In the genomic region with DNA sequence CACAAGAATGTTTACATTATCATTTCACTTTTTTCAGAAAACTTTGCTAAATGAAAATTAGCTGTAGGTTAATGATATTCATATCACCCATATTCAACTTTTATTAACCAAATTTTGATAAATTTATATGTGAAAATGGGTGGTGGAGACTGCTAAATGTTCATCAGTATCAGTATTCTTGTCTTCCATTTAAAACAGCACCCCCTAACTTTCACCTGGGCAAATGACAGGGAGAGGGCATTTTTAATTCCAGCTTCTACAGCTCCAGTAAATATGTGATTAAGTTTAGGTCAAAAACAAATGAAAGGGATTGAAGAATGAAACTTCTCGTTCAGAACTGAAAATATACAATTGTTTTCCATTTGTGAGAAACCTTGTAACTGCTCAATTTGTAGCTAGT, we compare ENCODE assay signal across 16 cellular contexts.
DNase-seq lines count a peak whose midpoint lies in the region; TF ChIP-seq lines count a peak whose summit lies in the region.
"Had no signal": no experiment of that assay in that cellular context is flagged by ENCODE, and none has a peak within 500 bp of the region (broad histone marks: within the 10 kb centered on the region; RNA-seq: fewer than 3 reads in every experiment).

No MANE protein-coding gene starts in this region.

- no TSS peak for BruUV-seq in PC-9 (replicated peaks; lab: Mats Ljungman, UMichigan)

- no peak overlapping the region for H3K23ac ChIP-seq in H9 (ENCODE audit: insufficient read length, low read depth, low read length)

- no peak overlapping the region for H3K56ac ChIP-seq in H9 (ENCODE audit: insufficient read length, low read depth, low read length)

- no peak overlapping the region for H3T11ph ChIP-seq in H9 (ENCODE audit: low read length)

- TF ChIP-seq CTCF in BJ (IDR thresholded peaks at IDR 0.05; ENCODE audit: insufficient read depth, low read depth, low read length) (0 out of 2 replicates have a peak, but pooled peaks have one; percentile 5), H9 (conservative IDR thresholded peaks at IDR 0.05) (peak; percentile 74), PC-9 (conservative IDR thresholded peaks at IDR 0.05) (peak; percentile 47; the same call in 1 of the 2 replicates), fibroblast of pulmonary artery (IDR thresholded peaks at IDR 0.05; ENCODE audit: low read length, missing control alignments) (peak; percentile 7)

- H3K36me3 Mint-ChIP-seq in H9 (ENCODE audit: insufficient read depth in 1 of 3, low read depth in 3 of 3): peaks cover 0 to 10% (median 2%) of the 10 kb centered on the region in 3 experiments; a peak in 3 of 7 replicates
- H3K36me3 Mint-ChIP-seq: activated naive CD8-positive, alpha-beta T cell treated with anti-CD3 and anti-CD28 coated beads, Interleukin-2, amount 10 ng/mL, durations not matched to agents 7 days and 5 days had no signal

- H3K9me3 ChIP-seq in H9 (ENCODE audit: control insufficient read depth, low read depth, low read length) (no peaks in the 10 kb centered on the region), PC-9 (ENCODE audit: insufficient read depth, low read depth) (no peaks in the 10 kb centered on the region; the same call in 1 of the 2 replicates)
- H3K9me3 ChIP-seq: mucosa of descending colon, testis had no signal

- H3K79me1 ChIP-seq in H9 (ENCODE audit: insufficient read depth, low read depth, low read length, poor library complexity, severe bottlenecking): no peaks in the 10 kb centered on the region

- no peak overlapping the region for H3K4me3 ChIP-seq in BJ (ENCODE audit: low read depth, low read length)
- no peak overlapping the region for H3K4me3 ChIP-seq in PC-9
- no peak overlapping the region for H3K4me3 ChIP-seq in fibroblast of pulmonary artery (replicated peaks; ENCODE audit: low read depth, low read length)
- H3K4me3 ChIP-seq: dorsolateral prefrontal cortex, mucosa of descending colon, testis had no signal

- no peak overlapping the region for H3K14ac ChIP-seq in H9 (ENCODE audit: insufficient read depth, low read length)

- H3K27ac Mint-ChIP-seq in H9: no peak overlapping the region
- H3K27ac Mint-ChIP-seq: activated CD8-positive, alpha-beta T cell treated with anti-CD3 and anti-CD28 coated beads, Interleukin-2, amount 10 ng/mL, durations not matched to agents 7 days and 5 days; activated naive CD8-positive, alpha-beta T cell treated with anti-CD3 and anti-CD28 coated beads, Interleukin-2, amount 10 ng/mL, durations not matched to agents 7 days and 5 days had no signal

- H2BK12ac ChIP-seq in H9 (ENCODE audit: insufficient read length, low read depth, low read length): no peak overlapping the region

- no peak overlapping the region for H2AK5ac ChIP-seq in H9 (ENCODE audit: insufficient read length, low read length)

- H3K27me3 Mint-ChIP-seq in H9 (ENCODE audit: low read depth): no peaks in the 10 kb centered on the region
- H3K27me3 Mint-ChIP-seq: activated naive CD8-positive, alpha-beta T cell treated with anti-CD3 and anti-CD28 coated beads, Interleukin-2, amount 10 ng/mL, durations not matched to agents 7 days and 5 days had no signal

- H3K9me3 Mint-ChIP-seq in H9: peaks cover 4 to 7% of the 10 kb centered on the region in 2 experiments; a peak in 4 of 5 replicates

- H3F3A ChIP-seq in PC-9 (ENCODE audit: insufficient read depth, low read depth): no peaks in the 10 kb centered on the region

- no peak overlapping the region for H2BK20ac ChIP-seq in H9 (ENCODE audit: low read depth, low read length, poor library complexity, severe bottlenecking)

- no peaks in the 10 kb centered on the region for H3K4me1 ChIP-seq in H9 (ENCODE audit: insufficient read depth, low read length)
- no peaks in the 10 kb centered on the region for H3K4me1 ChIP-seq in PC-9 (replicated peaks; ENCODE audit: insufficient read depth)
- H3K4me1 ChIP-seq: testis had no signal

- no peak overlapping the region for H3K9ac ChIP-seq in H9 (ENCODE audit: extremely low read depth, insufficient read length, low read length)

- no peaks in the 10 kb centered on the region for H3K27me3 ChIP-seq in BJ (ENCODE audit: control insufficient read depth, insufficient read depth, low read length)
- no peaks in the 10 kb centered on the region for H3K27me3 ChIP-seq in H9 (ENCODE audit: insufficient read depth, low read length)
- H3K27me3 ChIP-seq in PC-9 (ENCODE audit: insufficient read depth, low read depth): no peaks in the 10 kb centered on the region
- H3K27me3 ChIP-seq: dorsolateral prefrontal cortex, testis had no signal

- H4K20me1 ChIP-seq in H9 (ENCODE audit: control insufficient read depth, insufficient read depth, insufficient read length): no peaks in the 10 kb centered on the region
- no peaks in the 10 kb centered on the region for H4K20me1 ChIP-seq in PC-9 (ENCODE audit: insufficient read depth)

- no peak overlapping the region for H3K18ac ChIP-seq in H9 (ENCODE audit: insufficient read length, low read depth, low read length)

- no peak overlapping the region for H3K4me2 ChIP-seq in H9 (ENCODE audit: insufficient read depth, insufficient read length, low read length)
- no peak overlapping the region for H3K4me2 ChIP-seq in PC-9

- POLR2A ChIA-PET in BJ (lab: Charles Lee) (no interaction called here), PC-9 (lab: Charles Lee; ENCODE audit: unreplicated experiment) (no interaction called here)

- no peaks in the 10 kb centered on the region for H3K23me2 ChIP-seq in H9 (ENCODE audit: insufficient read length, low read depth, low read length, poor library complexity, severe bottlenecking)

- H3K79me2 ChIP-seq in H9 (ENCODE audit: insufficient read depth, low read length): no peaks in the 10 kb centered on the region
- no peaks in the 10 kb centered on the region for H3K79me2 ChIP-seq in PC-9 (ENCODE audit: low read depth)

- no peak overlapping the region for H2BK15ac ChIP-seq in H9 (ENCODE audit: low read depth, low read length)

- peaks cover 6% of the 10 kb centered on the region in 2 experiments for H3K4me1 Mint-ChIP-seq in H9
- H3K4me1 Mint-ChIP-seq: activated naive CD8-positive, alpha-beta T cell treated with anti-CD3 and anti-CD28 coated beads, Interleukin-2, amount 10 ng/mL, durations not matched to agents 7 days and 5 days had no signal

- no peak overlapping the region for H4K8ac ChIP-seq in H9 (replicated peaks; ENCODE audit: insufficient read length, low read depth, low read length)

- no peaks in the 10 kb centered on the region for H3K9me2 ChIP-seq in PC-9 (ENCODE audit: insufficient read depth)

- CTCF ChIA-PET in BJ (lab: Yijun Ruan, JAX): interaction anchor here (0.7 to 1.2 kb wide), 2 partner anchors 12 to 17 kb away, joined by 3 read pairs; no protein-coding TSS in a partner anchor
- CTCF ChIA-PET in PC-9 (lab: Charles Lee): no interaction called here

- no peak overlapping the region for H4K91ac ChIP-seq in H9 (ENCODE audit: insufficient read length, low read depth, low read length)

- H2AFZ ChIP-seq in H9 (ENCODE audit: low read length) (no peak overlapping the region), PC-9 (peak overlapping the region; percentile 53; the same call in 1 of the 2 replicates)

- H3K36me3 ChIP-seq in BJ (ENCODE audit: control insufficient read depth, insufficient read depth, low read length) (no peaks in the 10 kb centered on the region), PC-9 (ENCODE audit: low read depth) (no peaks in the 10 kb centered on the region)

- WGBS in H9 (ENCODE audit: extremely low coverage, insufficient read length, low lambda C conversion rate): no CpG with 5 or more reads among the region's 1 CpG

- H3K4ac ChIP-seq in H9 (ENCODE audit: low read depth, low read length): no peak overlapping the region

- H2BK5ac ChIP-seq in H9 (ENCODE audit: insufficient read length, low read length): no peak overlapping the region

- H3K27ac ChIP-seq in H9 (ENCODE audit: insufficient read length, low read depth, low read length) (no peak overlapping the region), PC-9 (no peak overlapping the region)
- H3K27ac ChIP-seq: dorsolateral prefrontal cortex, testis had no signal

- no peak for DNase-seq in BJ (ENCODE audit: low read depth)
- DNase-seq in H9: no peak
- DNase-seq in PC-9: no peak
- DNase-seq in fibroblast of pulmonary artery (ENCODE audit: low read depth): no peak
- no peak for DNase-seq in NCI-H2107 (lab: John Stamatoyannopoulos, UW)
- no peak for DNase-seq in mucosa of gallbladder (ENCODE audit: low spot score)
- no peak for DNase-seq in stimulated activated naive CD4-positive, alpha-beta T cell treated with Interleukin-2 at 50 U/mL for 16 hours (lab: John Stamatoyannopoulos, UW)
- no peak for DNase-seq in NCI-H1436 treated with DMSO at 0.1 percent for 48 hours (lab: John Stamatoyannopoulos, UW)
- DNase-seq: activated CD8-positive, alpha-beta T cell treated with anti-CD3 and anti-CD28 coated beads, Interleukin-2, amount 10 ng/mL, durations not matched to agents 7 days and 5 days; activated naive CD8-positive, alpha-beta T cell treated with anti-CD3 and anti-CD28 coated beads, Interleukin-2, amount 10 ng/mL, durations not matched to agents 7 days and 5 days; dorsolateral prefrontal cortex; mucosa of descending colon; NCI-H1048; NCI-H526 treated with DMSO at 0.1 percent for 48 hours; stimulated activated CD4-positive, alpha-beta T cell treated with anti-CD3 and anti-CD28 coated beads, Interleukin-2, amount 100 ng/mL, for 48 hours; testis had no signal

- H4K5ac ChIP-seq in H9 (ENCODE audit: insufficient read length, low read depth, low read length): no peak overlapping the region

- intact Hi-C loops in PC-9 (cut with micrococcal nuclease; ENCODE audit: unreplicated experiment): no loop called here

- H3K4me3 Mint-ChIP-seq in H9: no peak overlapping the region
- H3K4me3 Mint-ChIP-seq: activated CD8-positive, alpha-beta T cell treated with anti-CD3 and anti-CD28 coated beads, Interleukin-2, amount 10 ng/mL, durations not matched to agents 7 days and 5 days; activated naive CD8-positive, alpha-beta T cell treated with anti-CD3 and anti-CD28 coated beads, Interleukin-2, amount 10 ng/mL, durations not matched to agents 7 days and 5 days had no signal

- H2BK120ac ChIP-seq in H9 (ENCODE audit: low read depth, low read length, poor library complexity, severe bottlenecking): no peak overlapping the region

Comparison
In these comparisons a context has a peak if more than half of its experiments do, and no peak if none do; other contexts are left out.
1. CTCF ChIP-seq: peak in every context shown above with its lines; median percentile 74 in H9; 47 in PC-9; 7 in fibroblast of pulmonary artery; 5 in BJ.